ENCODE assay signal across 8 cellular contexts in the genomic region with DNA sequence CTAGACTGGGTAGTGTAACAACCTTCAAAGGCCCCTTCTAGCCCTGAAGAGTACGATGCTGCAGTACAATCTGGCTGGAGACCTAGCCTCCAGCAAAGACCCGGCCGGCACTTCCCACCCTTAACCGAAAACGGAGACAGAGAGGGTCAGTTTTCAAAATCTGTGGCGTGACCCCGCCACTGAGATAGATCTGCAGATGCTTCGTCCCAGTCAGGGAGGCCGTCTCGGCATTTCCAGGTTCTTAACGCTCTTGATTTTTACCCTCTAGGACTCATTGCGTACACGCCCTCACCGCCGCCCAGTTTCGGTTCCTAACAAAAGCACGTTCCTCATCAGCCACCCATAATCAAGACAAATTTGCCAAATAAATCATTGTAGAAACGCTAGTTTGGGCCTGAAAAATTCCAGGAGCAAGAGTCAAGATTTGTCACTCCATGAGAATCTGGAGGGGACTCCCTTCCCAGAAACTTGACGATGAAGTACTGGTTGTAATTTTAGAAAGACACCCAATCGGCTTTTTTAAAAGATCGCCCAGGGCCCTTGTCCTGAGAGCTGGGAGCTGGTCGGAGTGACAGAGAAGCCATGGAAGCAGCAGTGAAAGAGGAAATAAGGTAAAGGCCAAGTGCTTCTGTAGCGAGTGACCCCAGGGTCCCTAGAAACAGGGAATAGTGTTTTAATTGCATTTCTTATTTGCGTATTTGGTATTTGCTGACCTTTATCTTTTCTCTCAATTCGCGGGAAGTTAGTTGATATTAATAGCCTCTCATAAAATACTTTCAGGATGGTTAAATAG.
DNase-seq lines count a peak whose midpoint lies in the region; ATAC-seq lines count a peak whose summit lies in the region.

No MANE protein-coding gene starts in this region.

- ATAC-seq in activated CD4-positive, CD25-positive, alpha-beta regulatory T cell treated with anti-CD3 and anti-CD28 coated beads, Interleukin-2, amount 50 U/mL, for 24 hours: peak; percentile 21 to 46
- ATAC-seq in GM18858 (IDR thresholded peaks at IDR 0.05; ENCODE audit: unreplicated experiment): no peak

- H3K9me3 ChIP-seq in ES-I3 (ENCODE audit: control insufficient read depth, insufficient read depth, low read length): no peaks in the 10 kb centered on the region

- H3K4me1 ChIP-seq in ES-I3 (ENCODE audit: insufficient read depth, low read length): peaks cover 9% of the 10 kb centered on the region

- H3K36me3 ChIP-seq in ES-I3 (ENCODE audit: insufficient read depth, low read length): no peaks in the 10 kb centered on the region

- H3K9ac ChIP-seq in ES-I3 (ENCODE audit: low read depth, low read length): peak overlapping the region; percentile 90

- DNase-seq in HCEC 1CT (peak; percentile 58), NCI-H146 (lab: John Stamatoyannopoulos, UW) (peak; percentile 35), cerebellar cortex (ENCODE audit: low spot score) (peak; percentile 58), kidney glomerular epithelial cell (lab: John Stamatoyannopoulos, UW) (peak; percentile 47)
- peak; percentile 81 for DNase-seq in stimulated activated CD4-positive, alpha-beta T cell treated with anti-CD3 and anti-CD28 coated beads, Interleukin-15, amount 100 ng/mL, for 24 hours
